ENCODE assay signal across 17 cellular contexts in the genomic region with DNA sequence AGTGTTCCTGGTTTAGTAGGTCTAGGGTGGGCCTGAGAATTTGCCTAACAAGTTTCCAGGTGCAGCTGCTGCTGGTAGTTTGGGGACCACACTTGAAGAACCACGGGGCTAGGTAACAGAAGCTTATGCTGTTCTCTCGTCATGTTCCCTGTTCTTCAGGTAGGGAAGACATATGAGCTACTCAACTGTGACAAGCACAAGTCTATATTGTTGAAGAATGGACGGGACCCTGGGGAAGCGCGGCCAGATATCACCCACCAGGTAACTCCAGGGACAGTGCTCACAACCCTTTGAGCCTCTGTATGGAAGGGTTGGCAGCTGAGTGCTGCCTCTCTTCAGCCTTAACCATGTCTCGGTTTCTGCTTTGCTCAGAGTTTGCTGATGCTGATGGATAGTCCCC. TPM values are rescaled to one million over a fixed set of nuclear protein-coding genes. Genes with fewer than 3 reads are reported as not detected.
"Had no signal": no experiment of that assay in that cellular context is flagged by ENCODE, and none has a peak within 500 bp of the region (broad histone marks: within the 10 kb centered on the region; RNA-seq: fewer than 3 reads in every experiment).

No MANE protein-coding gene starts in this region.

- H3K27ac Mint-ChIP-seq: activated CD8-positive, alpha-beta memory T cell treated with anti-CD3 and anti-CD28 coated beads, Interleukin-2, amount 10 ng/mL, durations not matched to agents 7 days and 5 days; endodermal cell had no signal

- H3K4me3 Mint-ChIP-seq: activated CD8-positive, alpha-beta memory T cell treated with anti-CD3 and anti-CD28 coated beads, Interleukin-2, amount 10 ng/mL, durations not matched to agents 7 days and 5 days; activated naive CD4-positive, alpha-beta T cell treated with anti-CD3 and anti-CD28 coated beads, Interleukin-2, amount 10 ng/mL, durations not matched to agents 7 days and 5 days; endodermal cell; T-cell had no signal

- H3K27ac ChIP-seq: right atrium auricular region, transverse colon, WERI-Rb-1 had no signal

- H3K27me3 Mint-ChIP-seq: activated CD8-positive, alpha-beta memory T cell treated with anti-CD3 and anti-CD28 coated beads, Interleukin-2, amount 10 ng/mL, durations not matched to agents 7 days and 5 days; activated naive CD4-positive, alpha-beta T cell treated with anti-CD3 and anti-CD28 coated beads, Interleukin-2, amount 10 ng/mL, durations not matched to agents 7 days and 5 days; T-cell had no signal

- DNase-seq: activated CD4-positive, alpha-beta T cell treated with anti-CD3 and anti-CD28 coated beads for 4 hours; activated CD8-positive, alpha-beta memory T cell treated with anti-CD3 and anti-CD28 coated beads, Interleukin-2, amount 10 ng/mL, durations not matched to agents 7 days and 5 days; activated naive CD4-positive, alpha-beta T cell treated with anti-CD3 and anti-CD28 coated beads, Interleukin-2, amount 10 ng/mL, durations not matched to agents 7 days and 5 days; cerebellar nuclear complex; dermis blood vessel endothelial cell; endodermal cell; erythroblast; hippocampal formation; kidney glomerular epithelial cell; mesendoderm; small intestine; T-cell; transverse colon; WERI-Rb-1 had no signal

- H3K27me3 ChIP-seq: right atrium auricular region, transverse colon had no signal

- H3K9me3 Mint-ChIP-seq: activated naive CD4-positive, alpha-beta T cell treated with anti-CD3 and anti-CD28 coated beads, Interleukin-2, amount 10 ng/mL, durations not matched to agents 7 days and 5 days; endodermal cell; T-cell had no signal

- H3K9me3 ChIP-seq: right atrium auricular region, transverse colon had no signal

- ATAC-seq: activated CD8-positive, alpha-beta memory T cell treated with anti-CD3 and anti-CD28 coated beads, Interleukin-2, amount 10 ng/mL, durations not matched to agents 7 days and 5 days; T-cell had no signal

- H3K4me3 ChIP-seq: right atrium auricular region, transverse colon had no signal

RNA-seq across cellular contexts. Expression of a gene that starts 30.6 kb away (rescaled TPM):
- total RNA-seq: activated CD8-positive, alpha-beta memory T cell treated with anti-CD3 and anti-CD28 coated beads, Interleukin-2, amount 10 ng/mL, durations not matched to agents 7 days and 5 days; dermis blood vessel endothelial cell; endodermal cell; liver; right atrium auricular region; subcutaneous adipose tissue; T-cell; transverse colon had no signal
- polyA plus RNA-seq: liver, small intestine had no signal
